Comparison of ENCODE assay signal across 16 cellular contexts in the genomic region with DNA sequence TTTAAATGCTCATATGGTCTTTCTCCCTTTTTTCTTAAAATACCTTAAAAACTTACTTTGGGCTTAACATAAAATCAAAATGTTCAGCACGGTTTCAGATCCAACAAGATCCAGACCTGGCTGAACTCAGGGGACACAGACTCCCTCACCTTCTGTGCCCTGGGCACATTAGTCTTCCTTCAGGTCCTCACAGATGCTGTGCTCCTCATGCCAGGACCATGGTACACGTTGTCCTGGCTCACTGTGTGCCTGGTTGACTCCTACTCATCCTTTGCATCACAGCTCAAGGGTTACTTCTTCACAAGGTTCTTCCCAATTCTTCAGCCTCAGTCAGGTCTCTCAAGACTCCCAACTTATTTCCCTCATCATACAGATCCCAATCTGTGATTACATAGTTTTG.
A peak's percentile ranks its signal among the peaks of the same experiment; 100 is the strongest.
DNase-seq lines count a peak whose midpoint lies in the region; FAIRE-seq and TF ChIP-seq lines count a peak whose summit lies in the region.
"Had no signal": no experiment of that assay in that cellular context is flagged by ENCODE, and none has a peak within 500 bp of the region (broad histone marks: within the 10 kb centered on the region; RNA-seq: fewer than 3 reads in every experiment).

No MANE protein-coding gene starts in this region.

- peaks cover 14% of the 10 kb centered on the region for H3K4me1 Mint-ChIP-seq in MCF 10A (ENCODE audit: insufficient read depth, unreplicated experiment)

- TF ChIP-seq POLR2A in breast epithelium (IDR thresholded peaks at IDR 0.05) (no peak), H1 (IDR thresholded peaks at IDR 0.05; ENCODE audit: control extremely low read depth in 1 of 2, low read depth in 2 of 2, low read length in 2 of 2) (no peak), H54 (IDR thresholded peaks at IDR 0.05; ENCODE audit: low read depth, low read length) (no peak)

- peak overlapping the region; percentile 84; the same call in 1 of the 2 replicates for H2BK15ac ChIP-seq in H1 (ENCODE audit: low read length)

- H2AK5ac ChIP-seq in H1 (ENCODE audit: low read depth, low read length), result no peak overlapping the region

- no peak for TF ChIP-seq RAD21 in H1 (IDR thresholded peaks at IDR 0.05 in 1 of 2, conservative IDR thresholded peaks at IDR 0.05 in 1 of 2; ENCODE audit: low read depth in 2 of 2, low read length in 2 of 2)

- TF ChIP-seq CTCF in MCF 10A (IDR thresholded peaks at IDR 0.05; ENCODE audit: unreplicated experiment), result no peak
- no peak for TF ChIP-seq CTCF in breast epithelium (IDR thresholded peaks at IDR 0.05)
- TF ChIP-seq CTCF in H1 (IDR thresholded peaks at IDR 0.05; ENCODE audit: control extremely low read depth in 1 of 3, insufficient read depth in 1 of 3, low read depth in 1 of 3, low read length in 3 of 3), result no peak
- no peak for TF ChIP-seq CTCF in osteoblast (IDR thresholded peaks at IDR 0.05; ENCODE audit: extremely low read depth, low read depth, low read length)

- H2AFZ ChIP-seq in H1 (ENCODE audit: low read length) (0 out of 2 replicates have a peak overlapping the region, but pooled peaks have one; percentile 57), osteoblast (ENCODE audit: low read length) (no peak overlapping the region)

- TF ChIP-seq EP300 in H1 (IDR thresholded peaks at IDR 0.05; ENCODE audit: borderline replicate concordance in 1 of 2, low read depth in 2 of 2, low read length in 2 of 2), result no peak

- H3K27ac Mint-ChIP-seq in MCF 10A (ENCODE audit: low read depth, unreplicated experiment), result peak overlapping the region; percentile 3

- H3K27me3 Mint-ChIP-seq in MCF 10A (ENCODE audit: insufficient read depth, unreplicated experiment), result no peaks in the 10 kb centered on the region

- peaks cover 10% of the 10 kb centered on the region for H3K9me3 Mint-ChIP-seq in MCF 10A (ENCODE audit: unreplicated experiment)

- H3K56ac ChIP-seq in H1 (replicated peaks; ENCODE audit: insufficient read length, low read depth, low read length), result no peak overlapping the region

- H3K27ac ChIP-seq in breast epithelium (peak overlapping the region in 1 of 2 donors; percentile 32), H1 (ENCODE audit: low read depth, low read length) (no peak overlapping the region), osteoblast (ENCODE audit: low read depth, low read length) (peak overlapping the region; percentile 2)
- H3K27ac ChIP-seq: 22Rv1, C4-2B had no signal

- no peak overlapping the region for H2BK12ac ChIP-seq in H1 (ENCODE audit: low read depth, low read length)

- CTCF ChIA-PET in MCF 10A (lab: Yijun Ruan, JAX) (interaction anchor here (0.9 kb wide), 1 partner anchor 8 kb away, joined by 5 read pairs; no protein-coding TSS in a partner anchor), H1 (lab: Charles Lee; ENCODE audit: partially characterized antibody) (interaction anchor here (0.6 to 5.4 kb wide), 7 partner anchors 9 to 586 kb away, joined by 3 to 48 read pairs (median 9); no protein-coding TSS in a partner anchor)

- no peak overlapping the region for H3K4ac ChIP-seq in H1 (replicated peaks; ENCODE audit: insufficient read length, low read depth, low read length)

- no peak overlapping the region for H3K23ac ChIP-seq in H1 (ENCODE audit: insufficient read length)

- H3K79me2 ChIP-seq in H1 (ENCODE audit: control insufficient read depth in 1 of 2, insufficient read depth in 2 of 2, low read length in 2 of 2) (no peaks in the 10 kb centered on the region), osteoblast (ENCODE audit: insufficient read depth, low read length) (no peaks in the 10 kb centered on the region)

- H3K4me3 ChIP-seq in breast epithelium, result no peak overlapping the region
- no peak overlapping the region for H3K4me3 ChIP-seq in H1 (ENCODE audit: extremely low read depth in 1 of 4, insufficient read depth in 2 of 4, low read depth in 3 of 4, low read length in 4 of 4)
- H3K4me3 ChIP-seq in osteoblast (ENCODE audit: insufficient read depth, low read length), result no peak overlapping the region

- H3K14ac ChIP-seq in H1 (ENCODE audit: insufficient read length), result no peak overlapping the region

- H4K8ac ChIP-seq in H1 (ENCODE audit: extremely low read depth, insufficient read depth, low read length), result no peak overlapping the region

- H3K27me3 ChIP-seq in breast epithelium (no peaks in the 10 kb centered on the region), H1 (replicated peaks in 1 of 4; ENCODE audit: control insufficient read depth in 3 of 4, extremely low read depth in 1 of 4, insufficient read depth in 3 of 4, low read length in 3 of 4) (no peaks in the 10 kb centered on the region), osteoblast (ENCODE audit: insufficient read depth, low read length) (no peaks in the 10 kb centered on the region)

- intact Hi-C loops in MCF 10A (cut with micrococcal nuclease) (loop anchor here (1.0 to 10.0 kb wide), 2 partner anchors 71 to 246 kb away; no protein-coding TSS in a partner anchor), breast epithelium (cut with DNase I; ENCODE audit: low total_unique reads) (no loop called here)

- H4K20me1 ChIP-seq in H1 (replicated peaks in 1 of 2; ENCODE audit: control insufficient read depth in 1 of 2, insufficient read depth in 2 of 2, low read length in 2 of 2) (no peaks in the 10 kb centered on the region), osteoblast (ENCODE audit: insufficient read depth, low read length) (no peaks in the 10 kb centered on the region)

- H3K36me3 Mint-ChIP-seq in MCF 10A (ENCODE audit: insufficient read depth, unreplicated experiment), result no peaks in the 10 kb centered on the region

- POLR2A ChIA-PET in MCF 10A (lab: Yijun Ruan, JAX) (interaction anchor here (1.2 to 1.5 kb wide), 2 partner anchors 15 to 52 kb away, joined by 4 to 5 read pairs; no protein-coding TSS in a partner anchor), H1 (lab: Charles Lee; ENCODE audit: partially characterized antibody) (no interaction called here)

- H4K91ac ChIP-seq in H1 (replicated peaks; ENCODE audit: insufficient read length, low read length), result no peak overlapping the region

- H3K18ac ChIP-seq in H1 (ENCODE audit: extremely low read depth, low read length), result no peak overlapping the region

- no peaks in the 10 kb centered on the region for H3K9me3 ChIP-seq in breast epithelium
- peaks cover 9% of the 10 kb centered on the region in 2 experiments; a peak in 2 of 4 replicates for H3K9me3 ChIP-seq in H1 (ENCODE audit: insufficient read depth in 2 of 2, low read depth in 1 of 2, low read length in 1 of 2)
- no peaks in the 10 kb centered on the region for H3K9me3 ChIP-seq in osteoblast (ENCODE audit: low read depth, low read length)
- H3K9me3 ChIP-seq: SK-N-SH had no signal

- FAIRE-seq in H1 (lab: Jason Lieb, UNC) (no peak), H54 (lab: Jason Lieb, UNC) (no peak)

- no peaks in the 10 kb centered on the region for H3K79me1 ChIP-seq in H1 (ENCODE audit: low read depth, low read length)

- H3K36me3 ChIP-seq in breast epithelium, result no peaks in the 10 kb centered on the region
- no peaks in the 10 kb centered on the region for H3K36me3 ChIP-seq in H1 (ENCODE audit: control insufficient read depth in 2 of 4, insufficient read depth in 4 of 4, low read length in 3 of 4)
- H3K36me3 ChIP-seq in osteoblast (ENCODE audit: insufficient read depth, low read length), result no peaks in the 10 kb centered on the region

- no peak overlapping the region for H2BK20ac ChIP-seq in H1 (ENCODE audit: low read length)

- peak overlapping the region; percentile 38; the same call in 1 of the 2 replicates for H2BK5ac ChIP-seq in H1 (ENCODE audit: low read depth, low read length)

- no peak overlapping the region for H4K5ac ChIP-seq in H1 (ENCODE audit: insufficient read length, low read depth, low read length)

- no peak overlapping the region for H3K9ac ChIP-seq in H1 (replicated peaks in 1 of 4; ENCODE audit: extremely low read depth in 1 of 4, low read depth in 3 of 4, low read length in 3 of 4)
- H3K9ac ChIP-seq: SK-N-SH had no signal

- H3K23me2 ChIP-seq in H1 (ENCODE audit: low read depth, low read length), result no peaks in the 10 kb centered on the region

- H2BK120ac ChIP-seq in H1 (replicated peaks; ENCODE audit: low read depth, low read length), result no peak overlapping the region

- DNase-seq in MCF 10A (ENCODE audit: unreplicated experiment) (peak; percentile 8), breast epithelium (ENCODE audit: low spot score in 2 of 2) (no peak), H1 (ENCODE audit: low read depth in 1 of 2, low spot score in 2 of 2) (no peak), osteoblast (ENCODE audit: insufficient read length, low spot score, missing footprints) (no peak), germinal center (ENCODE audit: low spot score) (no peak), H54 (ENCODE audit: insufficient read length, low spot score) (no peak), RPMI8226 (no peak)
- DNase-seq in activated CD8-positive, alpha-beta memory T cell treated with anti-CD3 and anti-CD28 coated beads for 24 hours, result no peak
- DNase-seq: COR-L47; NCI-H146; NCI-H2107; NCI-H69; NK-92 treated with Interleukin-12 subunit alpha and Interleukin-12 subunit beta, amount 100 ng/mL, for 24 hours; SK-N-SH had no signal

- H3K4me3 Mint-ChIP-seq in MCF 10A (ENCODE audit: unreplicated experiment), result no peak overlapping the region

- H3K4me1 ChIP-seq in breast epithelium, result no peaks in the 10 kb centered on the region
- peaks cover 0 to 1% (median 0%) of the 10 kb centered on the region in 4 experiments; a peak in 1 of 7 replicates for H3K4me1 ChIP-seq in H1 (replicated peaks in 1 of 4; ENCODE audit: control insufficient read depth in 3 of 4, insufficient read depth in 4 of 4, low read length in 3 of 4)
- peaks cover 13% of the 10 kb centered on the region for H3K4me1 ChIP-seq in osteoblast (ENCODE audit: insufficient read depth, low read length)

- H3K4me2 ChIP-seq in H1 (ENCODE audit: insufficient read depth in 1 of 2, low read depth in 2 of 2, low read length in 2 of 2) (no peak overlapping the region), osteoblast (ENCODE audit: insufficient read depth, low read length) (no peak overlapping the region)
- H3K4me2 ChIP-seq: SK-N-SH had no signal

- TSS peak; percentile 88 for BruUV-seq in MCF 10A (replicated peaks; lab: Mats Ljungman, UMichigan)

- WGBS in H1 (ENCODE audit: extremely low coverage in 1 of 2, insufficient coverage in 1 of 2, insufficient read length in 1 of 2, insufficient replicate concordance in 2 of 2, low coverage in 1 of 2, low lambda C conversion rate in 2 of 2, missing lambda C conversion rate in 1 of 2), 2 experiments, result 83% methylated on average over 2 of the region's 2 CpGs; no CpG with 5 or more reads in 1 of the 2 experiments

TF ChIP-seq in H1, 55 proteins besides CTCF, POLR2A, EP300 and RAD21 (continues in another document):
- TF ChIP-seq SP2 (IDR thresholded peaks at IDR 0.05; ENCODE audit: low read length) (no peak), RXRA (IDR thresholded peaks at IDR 0.05; ENCODE audit: insufficient read depth, low read depth, low read length) (no peak), TAF1 (IDR thresholded peaks at IDR 0.05; ENCODE audit: low read depth, low read length) (no peak)
- TF ChIP-seq, protein P1, sequence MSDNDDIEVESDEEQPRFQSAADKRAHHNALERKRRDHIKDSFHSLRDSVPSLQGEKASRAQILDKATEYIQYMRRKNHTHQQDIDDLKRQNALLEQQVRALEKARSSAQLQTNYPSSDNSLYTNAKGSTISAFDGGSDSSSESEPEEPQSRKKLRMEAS (IDR thresholded peaks at IDR 0.05), result no peak
